Comparison of ENCODE assay signal across 14 cellular contexts in the genomic region with DNA sequence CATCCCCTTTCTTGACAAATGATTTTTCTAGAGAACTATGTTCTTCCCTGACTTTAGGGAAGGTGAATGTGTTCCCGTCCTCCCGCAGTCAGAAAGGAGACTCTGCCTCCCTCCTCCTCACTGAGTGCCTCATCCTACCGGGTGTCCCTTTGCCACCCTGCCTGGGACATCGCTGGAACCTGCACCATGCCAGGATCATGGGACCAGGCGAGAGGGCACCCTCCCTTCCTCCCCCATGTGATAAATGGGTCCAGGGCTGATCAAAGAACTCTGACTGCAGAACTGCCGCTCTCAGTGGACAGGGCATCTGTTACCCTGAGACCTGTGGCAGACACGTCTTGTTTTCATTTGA. TPM values are rescaled to one million over a fixed set of nuclear protein-coding genes. Genes with fewer than 3 reads are reported as not detected.
DNase-seq lines count a peak whose midpoint lies in the region; ATAC-seq and TF ChIP-seq lines count a peak whose summit lies in the region.
"Had no signal": no experiment of that assay in that cellular context is flagged by ENCODE, and none has a peak within 500 bp of the region (broad histone marks: within the 10 kb centered on the region; RNA-seq: fewer than 3 reads in every experiment).

No MANE protein-coding gene starts in this region.

- H3K4me3 Mint-ChIP-seq in activated CD8-positive, alpha-beta T cell treated with anti-CD3 and anti-CD28 coated beads, Interleukin-2, amount 10 ng/mL, durations not matched to agents 7 days and 5 days: no peak overlapping the region

- ATAC-seq in activated CD8-positive, alpha-beta T cell treated with anti-CD3 and anti-CD28 coated beads, Interleukin-2, amount 10 ng/mL, durations not matched to agents 7 days and 5 days: no peak
- peak; percentile 30 for ATAC-seq in Right ventricle myocardium inferior
- peak in 1 of 2 donors; percentile 34 for ATAC-seq in gastrocnemius medialis
- ATAC-seq in GM19455 (IDR thresholded peaks at IDR 0.05; ENCODE audit: unreplicated experiment): no peak

- intact Hi-C loops in Right ventricle myocardium inferior (cut with DNase I) (loop anchor here (1.0 kb wide), 1 partner anchor 24 kb away; no protein-coding TSS in a partner anchor), gastrocnemius medialis (cut with DNase I; ENCODE audit: low total_unique reads) (no loop called here), sigmoid colon (cut with DNase I) (no loop called here)

- TF ChIP-seq EP300 in sigmoid colon (IDR thresholded peaks at IDR 0.05): no peak

- peak overlapping the region; percentile 55 to 68 (median 61) for H3K27ac ChIP-seq in gastrocnemius medialis
- H3K27ac ChIP-seq in sigmoid colon: no peak overlapping the region
- H3K27ac ChIP-seq: SK-N-MC had no signal

- TF ChIP-seq CTCF in gastrocnemius medialis (IDR thresholded peaks at IDR 0.05 in 4 of 5, conservative IDR thresholded peaks at IDR 0.05 in 1 of 5): no peak
- no peak for TF ChIP-seq CTCF in sigmoid colon (IDR thresholded peaks at IDR 0.05)

- DNase-seq in activated CD8-positive, alpha-beta T cell treated with anti-CD3 and anti-CD28 coated beads, Interleukin-2, amount 10 ng/mL, durations not matched to agents 7 days and 5 days: no peak
- DNase-seq in Right ventricle myocardium inferior (ENCODE audit: missing footprints): no peak
- no peak for DNase-seq in gastrocnemius medialis
- no peak for DNase-seq in activated effector memory CD4-positive, alpha-beta T cell treated with anti-CD3 and anti-CD28 coated beads, Interleukin-2, amount 50 U/mL, for 16 hours
- DNase-seq in sigmoid colon: no peak
- no peak for DNase-seq in ureter (ENCODE audit: low spot score)
- DNase-seq: activated CD8-positive, alpha-beta memory T cell treated with anti-CD3 and anti-CD28 coated beads, Interleukin-2, amount 50 U/mL, for 48 hours; DND-41; effector CD4-positive, alpha-beta T cell had no signal

- peaks cover 35% of the 10 kb centered on the region for H3K4me1 Mint-ChIP-seq in activated CD8-positive, alpha-beta T cell treated with anti-CD3 and anti-CD28 coated beads, Interleukin-2, amount 10 ng/mL, durations not matched to agents 7 days and 5 days (ENCODE audit: low read depth)

- peak; percentile 20 for TF ChIP-seq POLR2A in GM19099 (IDR thresholded peaks at IDR 0.05; ENCODE audit: extremely low read depth, insufficient read length, low read depth)
- TF ChIP-seq POLR2A in gastrocnemius medialis (IDR thresholded peaks at IDR 0.05): peak in 1 of 2 donors; percentile 3
- TF ChIP-seq POLR2A in sigmoid colon (IDR thresholded peaks at IDR 0.05): no peak

- in situ Hi-C loops in gastrocnemius medialis (cut with MboI; ENCODE audit: low sequenced_read_pairs in 4 of 4): no loop called here

- CTCF ChIA-PET in activated CD8-positive, alpha-beta T cell treated with anti-CD3 and anti-CD28 coated beads, Interleukin-2, amount 10 ng/mL, durations not matched to agents 7 days and 5 days (lab: Charles Lee): interaction anchor here (2.1 to 3.8 kb wide), 5 partner anchors 10 to 112 kb away, joined by 13 to 47 read pairs (median 27); no protein-coding TSS in a partner anchor

- H3K27me3 ChIP-seq in gastrocnemius medialis: no peaks in the 10 kb centered on the region
- no peaks in the 10 kb centered on the region for H3K27me3 ChIP-seq in sigmoid colon

- no peaks in the 10 kb centered on the region for H3K9me3 Mint-ChIP-seq in activated CD8-positive, alpha-beta T cell treated with anti-CD3 and anti-CD28 coated beads, Interleukin-2, amount 10 ng/mL, durations not matched to agents 7 days and 5 days (ENCODE audit: insufficient read depth)

- H3K27ac Mint-ChIP-seq in activated CD8-positive, alpha-beta T cell treated with anti-CD3 and anti-CD28 coated beads, Interleukin-2, amount 10 ng/mL, durations not matched to agents 7 days and 5 days: peak overlapping the region; percentile 72

- 89 to 90% methylated on average over 7 of the region's 7 CpGs for WGBS in sigmoid colon, 2 donors

- H3K36me3 Mint-ChIP-seq in activated CD8-positive, alpha-beta T cell treated with anti-CD3 and anti-CD28 coated beads, Interleukin-2, amount 10 ng/mL, durations not matched to agents 7 days and 5 days (ENCODE audit: low read depth): peaks cover 69% of the 10 kb centered on the region

- POLR2A ChIA-PET in activated CD8-positive, alpha-beta T cell treated with anti-CD3 and anti-CD28 coated beads, Interleukin-2, amount 10 ng/mL, durations not matched to agents 7 days and 5 days (lab: Charles Lee): interaction anchor here (1.3 to 3.2 kb wide), 2 partner anchors 19 to 22 kb away, joined by 3 to 19 read pairs; no protein-coding TSS in a partner anchor

- H3K4me3 ChIP-seq in gastrocnemius medialis (no peak overlapping the region), sigmoid colon (no peak overlapping the region)
- H3K4me3 ChIP-seq: SK-N-MC had no signal

- H3K4me1 ChIP-seq in gastrocnemius medialis (peaks cover 12% of the 10 kb centered on the region in 2 donors), sigmoid colon (peaks cover 0 to 18% (median 11%) of the 10 kb centered on the region in 4 donors)

- H3K9me3 ChIP-seq in gastrocnemius medialis: no peaks in the 10 kb centered on the region
- H3K9me3 ChIP-seq in sigmoid colon: no peaks in the 10 kb centered on the region

- no peaks in the 10 kb centered on the region for H3K27me3 Mint-ChIP-seq in activated CD8-positive, alpha-beta T cell treated with anti-CD3 and anti-CD28 coated beads, Interleukin-2, amount 10 ng/mL, durations not matched to agents 7 days and 5 days (ENCODE audit: low read depth)

- H3K36me3 ChIP-seq in gastrocnemius medialis (peaks cover 0 to 32% of the 10 kb centered on the region in 2 donors), sigmoid colon (peaks cover 12 to 33% (median 29%) of the 10 kb centered on the region in 4 donors)

RNA-seq across cellular contexts. Expression of a gene that starts 7.4 kb away (rescaled TPM):
- 10 to 100 TPM; 28.3 to 30.7 TPM for total RNA-seq in activated CD8-positive, alpha-beta T cell treated with anti-CD3 and anti-CD28 coated beads, Interleukin-2, amount 10 ng/mL, durations not matched to agents 7 days and 5 days
- 19.4 TPM for total RNA-seq in Right ventricle myocardium inferior
- 10 to 100 TPM in 3 of 4 donors, 1 to 10 TPM in 1; 7.7 to 27.4 (median 14.5) TPM for total RNA-seq in gastrocnemius medialis
- 10 to 100 TPM; 14.3 to 29.9 (median 21.7) TPM for total RNA-seq in sigmoid colon
- 10 to 100 TPM; 11.3 to 36.4 (median 14.4) TPM for polyA plus RNA-seq in sigmoid colon
- total RNA-seq in ureter: 65.1 TPM

RNA-seq across cellular contexts. Expression of a gene that starts 20.3 kb away (rescaled TPM):
- 100 to 1,000 TPM; 286 to 296 TPM for total RNA-seq in activated CD8-positive, alpha-beta T cell treated with anti-CD3 and anti-CD28 coated beads, Interleukin-2, amount 10 ng/mL, durations not matched to agents 7 days and 5 days
- total RNA-seq in Right ventricle myocardium inferior: 15.9 TPM
- total RNA-seq in gastrocnemius medialis: 1 to 10 TPM; 3.8 to 5.6 (median 5.5) TPM
- total RNA-seq in sigmoid colon: 10 to 100 TPM in 1 of 4 donors, 1 to 10 TPM in 3; 6.6 to 12.5 (median 7.3) TPM
- 100 to 1,000 TPM; 122 to 420 (median 194) TPM for polyA plus RNA-seq in sigmoid colon
- 20.6 TPM for total RNA-seq in ureter

RNA-seq across cellular contexts. Expression of a gene that starts 31.7 kb away (rescaled TPM):
- 10 to 100 TPM; 19.1 to 19.6 TPM for total RNA-seq in activated CD8-positive, alpha-beta T cell treated with anti-CD3 and anti-CD28 coated beads, Interleukin-2, amount 10 ng/mL, durations not matched to agents 7 days and 5 days
- 2.6 TPM for total RNA-seq in Right ventricle myocardium inferior
- 1 to 10 TPM in 1 of 4 donors, under 1 TPM in 3; 0.24 to 3.7 (median 0.43) TPM for total RNA-seq in gastrocnemius medialis
- 1 to 10 TPM in 3 of 4 donors, under 1 TPM in 1; 0.54 to 4.1 (median 1.4) TPM for total RNA-seq in sigmoid colon
- polyA plus RNA-seq in sigmoid colon: 10 to 100 TPM; 15.2 to 28.8 (median 16.9) TPM
- total RNA-seq in ureter: 2.3 TPM

RNA-seq across cellular contexts. Expression of a gene that starts 56.0 kb away (rescaled TPM):
- total RNA-seq in activated CD8-positive, alpha-beta T cell treated with anti-CD3 and anti-CD28 coated beads, Interleukin-2, amount 10 ng/mL, durations not matched to agents 7 days and 5 days: not detected
- total RNA-seq in Right ventricle myocardium inferior (0.35 TPM), gastrocnemius medialis (not detected), sigmoid colon (under 1 TPM in 1 of 4 donors, not detected in 3; 0.27 TPM), ureter (2.5 TPM)
- polyA plus RNA-seq in sigmoid colon: 1 to 10 TPM; 1.8 to 8.3 (median 4.8) TPM
- total RNA-seq: HT-29, renal cortical epithelial cell had no signal

Comparison
In these comparisons a context has a peak if more than half of its experiments do, and no peak if none do; other contexts are left out.
1. H3K27ac ChIP-seq: peak in gastrocnemius medialis (4 of 4); none in sigmoid colon (0 of 4).
2. RNA of a gene that starts 20.3 kb away (total RNA-seq): 286 to 296 TPM in activated CD8-positive, alpha-beta T cell treated with anti-CD3 and anti-CD28 coated beads, Interleukin-2, amount 10 ng/mL, durations not matched to agents 7 days and 5 days; 20.6 TPM in ureter (single experiment), 15.9 TPM in Right ventricle myocardium inferior (single experiment), 6.6 to 12.5 TPM in sigmoid colon and 3.8 to 5.6 TPM in gastrocnemius medialis; every median in the first group is over 10 times any median in the second.